ENCODE assay signal across 8 cellular contexts in genomic region chr16:30585400-30586191, GRCh38. TPM values are rescaled to one million over a fixed set of nuclear protein-coding genes. Genes with fewer than 3 reads are reported as not detected.
DNase-seq lines count a peak whose midpoint lies in the region; ATAC-seq and TF ChIP-seq lines count a peak whose summit lies in the region.

Gene ZNF785 (minus strand): TSS chr16:30585697. CDS start chr16:30585611, 86 bp downstream.

- H3K27ac Mint-ChIP-seq in T-helper 1 cell treated with Interleukin-12 subunit alpha and Interleukin-12 subunit beta and Interleukin-4 antibody, amounts not matched to agents 30 μg/mL and 1 μg/mL, for 36 hours: peak within 1 kb of the TSS; percentile 98
- H3K27ac Mint-ChIP-seq in progenitor cell of endocrine pancreas: peak within 1 kb of the TSS; percentile 93

- H3K36me3 Mint-ChIP-seq in T-helper 1 cell treated with Interleukin-12 subunit alpha and Interleukin-12 subunit beta and Interleukin-4 antibody, amounts not matched to agents 30 μg/mL and 1 μg/mL, for 36 hours (ENCODE audit: low read depth): peaks cover 18% of the 10 kb centered on the region
- peaks cover 17% of the 10 kb centered on the region for H3K36me3 Mint-ChIP-seq in progenitor cell of endocrine pancreas (ENCODE audit: insufficient read depth)

- H3K27ac ChIP-seq in angular gyrus (ENCODE audit: low read depth, low read length): peak within 1 kb of the TSS; percentile 87

- TF ChIP-seq CTCF in GM10266 (IDR thresholded peaks at IDR 0.05; ENCODE audit: control insufficient read depth, insufficient read depth, low read depth, missing control alignments) (peak; percentile 41), progenitor cell of endocrine pancreas (IDR thresholded peaks at IDR 0.05; ENCODE audit: unreplicated experiment) (no peak)

- ATAC-seq in HG02623 (IDR thresholded peaks at IDR 0.05; ENCODE audit: unreplicated experiment): peak; percentile 88
- ATAC-seq in left ventricle myocardium superior: peak; percentile 99

- intact Hi-C loops in left ventricle myocardium superior (cut with micrococcal nuclease): no loop called here

- H3K4me1 Mint-ChIP-seq in T-helper 1 cell treated with Interleukin-12 subunit alpha and Interleukin-12 subunit beta and Interleukin-4 antibody, amounts not matched to agents 30 μg/mL and 1 μg/mL, for 36 hours (ENCODE audit: low read depth): peaks cover 21% of the 10 kb centered on the region
- H3K4me1 Mint-ChIP-seq in progenitor cell of endocrine pancreas (ENCODE audit: low read depth): peaks cover 9% of the 10 kb centered on the region

- DNase-seq in GM10266 (ENCODE audit: extremely low spot score): peak; percentile 98
- DNase-seq in NCI-H1436 (lab: John Stamatoyannopoulos, UW): peak; percentile 98
- DNase-seq in left ventricle myocardium superior: peak; percentile 94
- DNase-seq in progenitor cell of endocrine pancreas (ENCODE audit: low spot score, unreplicated experiment): peak; percentile 87
- DNase-seq in ureter (ENCODE audit: low spot score): peak; percentile 97

- peak within 1 kb of the TSS; percentile 96 for H3K4me3 Mint-ChIP-seq in T-helper 1 cell treated with Interleukin-12 subunit alpha and Interleukin-12 subunit beta and Interleukin-4 antibody, amounts not matched to agents 30 μg/mL and 1 μg/mL, for 36 hours
- peak within 1 kb of the TSS; percentile 78 for H3K4me3 Mint-ChIP-seq in progenitor cell of endocrine pancreas (ENCODE audit: low read depth)

- H3K27me3 Mint-ChIP-seq in T-helper 1 cell treated with Interleukin-12 subunit alpha and Interleukin-12 subunit beta and Interleukin-4 antibody, amounts not matched to agents 30 μg/mL and 1 μg/mL, for 36 hours (ENCODE audit: low read depth): no peaks in the 10 kb centered on the region
- H3K27me3 Mint-ChIP-seq in progenitor cell of endocrine pancreas: no peaks in the 10 kb centered on the region

- H3K9me3 Mint-ChIP-seq in T-helper 1 cell treated with Interleukin-12 subunit alpha and Interleukin-12 subunit beta and Interleukin-4 antibody, amounts not matched to agents 30 μg/mL and 1 μg/mL, for 36 hours: no peaks in the 10 kb centered on the region
- H3K9me3 Mint-ChIP-seq in progenitor cell of endocrine pancreas (ENCODE audit: low read depth): no peaks in the 10 kb centered on the region

RNA-seq across cellular contexts. Expression of gene ZNF785, which starts in this region (rescaled TPM):
- total RNA-seq in left ventricle myocardium superior (7.3 TPM), progenitor cell of endocrine pancreas (46.2 and 50.0 TPM in 2 replicates), ureter (25.2 TPM)

Comparison
In these comparisons a context has a peak if more than half of its experiments do, and no peak if none do; other contexts are left out.
1. Peak in every context shown above with its lines: DNase-seq, ATAC-seq and H3K27ac ChIP-seq.